In genomic region chr1:8464987-8465386, GRCh38 we compare ENCODE assay signal across 15 cellular contexts.
DNase-seq lines count a peak whose midpoint lies in the region; ATAC-seq, FAIRE-seq and TF ChIP-seq lines count a peak whose summit lies in the region.
"Had no signal": no experiment of that assay in that cellular context is flagged by ENCODE, and none has a peak within 500 bp of the region (broad histone marks: within the 10 kb centered on the region; RNA-seq: fewer than 3 reads in every experiment).

No MANE protein-coding gene starts in this region.

- H3K4me3 ChIP-seq in HepG2 (replicated peaks in 1 of 3; ENCODE audit: insufficient read depth in 1 of 3, low read depth in 2 of 3, low read length in 3 of 3) (no peak overlapping the region), right lobe of liver (no peak overlapping the region), dorsolateral prefrontal cortex (peak overlapping the region in 1 of 59 donors; percentile 11), mesendoderm (ENCODE audit: low read length) (no peak overlapping the region), uterus (no peak overlapping the region)
- H3K4me3 ChIP-seq: lung, skin epidermis had no signal

- H3K36me3 ChIP-seq in HepG2 (replicated peaks in 1 of 2; ENCODE audit: control insufficient read depth in 1 of 2, insufficient read depth in 2 of 2, low read length in 2 of 2) (peaks cover 15 to 29% of the 10 kb centered on the region in 2 experiments), right lobe of liver (no peaks in the 10 kb centered on the region), mesendoderm (ENCODE audit: control insufficient read depth, insufficient read depth, low read length) (no peaks in the 10 kb centered on the region), uterus (no peaks in the 10 kb centered on the region)

- no peak overlapping the region for H2BK5ac ChIP-seq in mesendoderm (ENCODE audit: low read length)

- intact Hi-C loops in HepG2 (cut with micrococcal nuclease; ENCODE audit: unreplicated experiment), result no loop called here
- intact Hi-C loops in right lobe of liver (cut with DNase I), result no loop called here
- intact Hi-C loops in dorsolateral prefrontal cortex (cut with DNase I), result loop anchor here (5.0 to 10.0 kb wide), 7 partner anchors 43 to 382 kb away; no protein-coding TSS in a partner anchor
- intact Hi-C loops in uterus (cut with DNase I; ENCODE audit: low total_unique reads), result no loop called here

- POLR2A ChIA-PET in HepG2 (lab: Yijun Ruan, JAX), result no interaction called here

- H3K4ac ChIP-seq in mesendoderm (ENCODE audit: low read depth, low read length), result no peak overlapping the region

- H3K23ac ChIP-seq in mesendoderm (ENCODE audit: low read length), result no peak overlapping the region

- no peaks in the 10 kb centered on the region for H3K9me3 ChIP-seq in HepG2 (ENCODE audit: low read length)
- no peaks in the 10 kb centered on the region for H3K9me3 ChIP-seq in right lobe of liver
- H3K9me3 ChIP-seq in uterus, result no peaks in the 10 kb centered on the region

- no peak overlapping the region for H2BK120ac ChIP-seq in mesendoderm (ENCODE audit: low read depth, low read length)

- H3K27ac ChIP-seq in HepG2 (ENCODE audit: extremely low read length, insufficient read depth, low read length) (no peak overlapping the region), right lobe of liver (peak overlapping the region in 1 of 3 donors; percentile 4), dorsolateral prefrontal cortex (peak overlapping the region in 56 of 59 donors; percentile 7 to 95 (median 86)), mesendoderm (ENCODE audit: low read depth, low read length) (no peak overlapping the region), uterus (peak overlapping the region; percentile 82 to 95)

- H3K18ac ChIP-seq in mesendoderm (ENCODE audit: low read length), result no peak overlapping the region

- H3K79me2 ChIP-seq in HepG2 (ENCODE audit: insufficient read depth, low read length) (peaks cover 19% of the 10 kb centered on the region), mesendoderm (ENCODE audit: control insufficient read depth, insufficient read depth, low read length) (no peaks in the 10 kb centered on the region)

- peaks cover 8% of the 10 kb centered on the region; the same call in 1 of the 2 replicates for H4K20me1 ChIP-seq in HepG2 (ENCODE audit: insufficient read depth, low read length)

- H3K27me3 ChIP-seq in HepG2 (ENCODE audit: control insufficient read depth in 1 of 2, insufficient read depth in 2 of 2, low read length in 2 of 2), result no peaks in the 10 kb centered on the region
- H3K27me3 ChIP-seq in right lobe of liver, result no peaks in the 10 kb centered on the region
- no peaks in the 10 kb centered on the region for H3K27me3 ChIP-seq in dorsolateral prefrontal cortex
- no peaks in the 10 kb centered on the region for H3K27me3 ChIP-seq in mesendoderm (ENCODE audit: insufficient read depth, low read length, poor library complexity)
- H3K27me3 ChIP-seq in uterus, result no peaks in the 10 kb centered on the region

- H2BK15ac ChIP-seq in mesendoderm (replicated peaks; ENCODE audit: low read depth), result no peak overlapping the region

- BruUV-seq in HepG2 (replicated peaks; lab: Mats Ljungman, UMichigan), result no TSS peak

- ATAC-seq in HepG2 (no peak), right lobe of liver (no peak), HG03439 (IDR thresholded peaks at IDR 0.05; ENCODE audit: unreplicated experiment) (no peak)

- H3K9ac ChIP-seq in HepG2 (ENCODE audit: insufficient read depth, low read depth, low read length), result no peak overlapping the region
- H3K9ac ChIP-seq in mesendoderm (ENCODE audit: low read length), result no peak overlapping the region

- CTCF ChIA-PET in HepG2 (lab: Yijun Ruan, JAX; ENCODE audit: low intra/inter-chr PET ratio, low total read pairs), result no interaction called here

- 97% methylated on average over 5 of the region's 5 CpGs for WGBS in HepG2 (ENCODE audit: low lambda C conversion rate)
- 55% methylated on average over 5 of the region's 5 CpGs for WGBS in right lobe of liver (ENCODE audit: insufficient coverage, low coverage, low lambda C conversion rate, missing lambda C conversion rate)
- WGBS in mesendoderm (ENCODE audit: extremely low coverage, insufficient coverage, low lambda C conversion rate), result no CpG with 5 or more reads among the region's 5 CpGs

- TF ChIP-seq RAD21 in HepG2 (CRISPR knock-in tag; IDR thresholded peaks at IDR 0.05), result no peak

- in situ Hi-C loops in HepG2 (cut with HindIII; ENCODE audit: extremely low pct_ligation_motif_present, low pct_unique_long_range_greater_than_20kb), result no loop called here

- H2AFZ ChIP-seq in HepG2 (ENCODE audit: low read length), result no peak overlapping the region

- peaks cover 77% of the 10 kb centered on the region for H3K4me1 ChIP-seq in HepG2 (ENCODE audit: insufficient read depth, low read length)
- peaks cover 0 to 49% (median 17%) of the 10 kb centered on the region in 4 donors for H3K4me1 ChIP-seq in right lobe of liver
- H3K4me1 ChIP-seq in mesendoderm (ENCODE audit: control insufficient read depth, low read depth, low read length), result peaks cover 21% of the 10 kb centered on the region
- peaks cover 7 to 22% of the 10 kb centered on the region in 2 donors for H3K4me1 ChIP-seq in uterus

- no peak overlapping the region for H4K5ac ChIP-seq in mesendoderm (ENCODE audit: low read length)

- FAIRE-seq in HepG2 (lab: Jason Lieb, UNC), result no peak
- FAIRE-seq: endometrium had no signal

- H3K4me2 ChIP-seq in HepG2 (ENCODE audit: low read depth, low read length) (no peak overlapping the region), mesendoderm (ENCODE audit: low read length) (no peak overlapping the region)

- H4K8ac ChIP-seq in mesendoderm (ENCODE audit: low read depth, low read length), result no peak overlapping the region

- TF ChIP-seq CTCF in HepG2 (CRISPR knock-in tag; IDR thresholded peaks at IDR 0.05), result no peak
- peak in 1 of 4 donors; percentile 18 for TF ChIP-seq CTCF in right lobe of liver (IDR thresholded peaks at IDR 0.05)
- TF ChIP-seq CTCF in dorsolateral prefrontal cortex (IDR thresholded peaks at IDR 0.05 in 54 of 56, conservative IDR thresholded peaks at IDR 0.05 in 2 of 56; ENCODE audit: low read depth in 1 of 56, partially characterized antibody in 56 of 56), result peak in 48 of 56 donors; percentile 11 to 66 (median 40)
- TF ChIP-seq CTCF in uterus (IDR thresholded peaks at IDR 0.05), result peak; percentile 21 to 34 (median 24)

- no peak overlapping the region for H2AK5ac ChIP-seq in mesendoderm (ENCODE audit: low read length)

- DNase-seq in HepG2 (ENCODE audit: low spot score) (no peak), right lobe of liver (no peak), dorsolateral prefrontal cortex (no peak), mesendoderm (peak; percentile 57), uterus (no peak), NK-92 (lab: John Stamatoyannopoulos, UW; ENCODE audit: unreplicated experiment) (no peak), SW480 (ENCODE audit: low spot score) (no peak)
- DNase-seq: activated CD4-positive, alpha-beta T cell treated with anti-CD3 and anti-CD28 coated beads for 48 hours; activated naive CD8-positive, alpha-beta T cell treated with anti-CD3 and anti-CD28 coated beads, Interleukin-2, amount 10 ng/mL, durations not matched to agents 7 days and 5 days; NCI-H187 treated with DMSO at 0.1 percent for 48 hours; stimulated activated CD8-positive, alpha-beta memory T cell treated with anti-CD3 and anti-CD28 coated beads, Interleukin-4, amount 100 ng/mL, for 48 hours had no signal

- peaks cover 7% of the 10 kb centered on the region for H3K79me1 ChIP-seq in mesendoderm (ENCODE audit: low read length)

- TF ChIP-seq POLR2A in HepG2 (IDR thresholded peaks at IDR 0.05; ENCODE audit: insufficient read depth in 1 of 2, low read depth in 2 of 2, low read length in 2 of 2) (no peak), right lobe of liver (IDR thresholded peaks at IDR 0.05) (no peak), uterus (IDR thresholded peaks at IDR 0.05) (no peak)

- H3K56ac ChIP-seq in mesendoderm (ENCODE audit: low read length), result no peak overlapping the region

- no peak for TF ChIP-seq EP300 in HepG2 (IDR thresholded peaks at IDR 0.05; ENCODE audit: low read depth in 2 of 2, low read length in 2 of 2)
- TF ChIP-seq EP300 in HepG2 (CRISPR knock-in tag; IDR thresholded peaks at IDR 0.05; ENCODE audit: borderline replicate concordance), result no peak

TF ChIP-seq in HepG2, 621 proteins besides CTCF, POLR2A, EP300 and RAD21:
- TF ChIP-seq PHF5A (CRISPR knock-in tag; IDR thresholded peaks at IDR 0.05; ENCODE audit: low read depth, unreplicated experiment) (no peak), STAG1 (CRISPR knock-in tag; IDR thresholded peaks at IDR 0.05) (peak; percentile 12; the same call in 1 of the 2 replicates)

Comparison
In these comparisons a context has a peak if more than half of its experiments do, and no peak if none do; other contexts are left out.
1. H3K27ac ChIP-seq: peak in dorsolateral prefrontal cortex (56 of 59) and uterus (2 of 2); none in HepG2 (single experiment) and mesendoderm (single experiment).
2. intact Hi-C loops: an anchor here in dorsolateral prefrontal cortex (5.0 to 10.0 kb wide); none called in HepG2, right lobe of liver and uterus.